In genomic region chr6:131322121-131322520, GRCh38 we compare ENCODE assay signal across 18 cellular contexts.
A peak's percentile ranks its signal among the peaks of the same experiment; 100 is the strongest.
DNase-seq lines count a peak whose midpoint lies in the region; FAIRE-seq and TF ChIP-seq lines count a peak whose summit lies in the region.
"Had no signal": no experiment of that assay in that cellular context is flagged by ENCODE, and none has a peak within 500 bp of the region (broad histone marks: within the 10 kb centered on the region; RNA-seq: fewer than 3 reads in every experiment).

No MANE protein-coding gene starts in this region.

- H3K36me3 Mint-ChIP-seq in H9 (ENCODE audit: insufficient read depth in 1 of 3, low read depth in 3 of 3) = peaks cover 27 to 33% (median 30%) of the 10 kb centered on the region in 3 experiments

- H2AK5ac ChIP-seq in H9 (ENCODE audit: insufficient read length, low read length) (no peak overlapping the region), H1 (ENCODE audit: low read depth, low read length) (no peak overlapping the region)

- H3K27me3 Mint-ChIP-seq in H9 (ENCODE audit: low read depth) = no peaks in the 10 kb centered on the region
- H3K27me3 Mint-ChIP-seq: CD4-positive, alpha-beta memory T cell had no signal

- peak; percentile 42 for FAIRE-seq in H1 (lab: Jason Lieb, UNC)
- FAIRE-seq in urothelium cell line (lab: Jason Lieb, UNC) = no peak
- FAIRE-seq: A549, D721Med, GM12892 had no signal

- no peaks in the 10 kb centered on the region; the same call in 1 of the 2 replicates for H3K4me1 ChIP-seq in H9 (ENCODE audit: insufficient read depth, low read length)
- peaks cover 0 to 14% (median 6%) of the 10 kb centered on the region in 4 experiments; a peak in 2 of 7 replicates for H3K4me1 ChIP-seq in H1 (replicated peaks in 1 of 4; ENCODE audit: control insufficient read depth in 3 of 4, insufficient read depth in 4 of 4, low read length in 3 of 4)
- H3K4me1 ChIP-seq in iPS-20b (ENCODE audit: insufficient read depth, low read length) = peaks cover 12% of the 10 kb centered on the region; the same call in 1 of the 2 replicates
- H3K4me1 ChIP-seq: A549, BE2C, HAP-1 had no signal

- H2BK20ac ChIP-seq in H9 (ENCODE audit: low read depth, low read length, poor library complexity, severe bottlenecking) (no peak overlapping the region), H1 (ENCODE audit: low read length) (no peak overlapping the region)

- POLR2A ChIA-PET in H1 (lab: Charles Lee; ENCODE audit: partially characterized antibody) = interaction anchor here (0.8 to 2.0 kb wide), 2 partner anchors 12 to 29 kb away, joined by 3 to 6 read pairs; no protein-coding TSS in a partner anchor

- H2BK15ac ChIP-seq in H9 (ENCODE audit: low read depth, low read length) (no peak overlapping the region), H1 (ENCODE audit: low read length) (no peak overlapping the region)

- TF ChIP-seq CTCF in H9 (conservative IDR thresholded peaks at IDR 0.05) = no peak
- TF ChIP-seq CTCF in H1 (IDR thresholded peaks at IDR 0.05; ENCODE audit: control extremely low read depth in 1 of 3, insufficient read depth in 1 of 3, low read depth in 1 of 3, low read length in 3 of 3) = no peak

- H3K79me1 ChIP-seq in H9 (ENCODE audit: insufficient read depth, low read depth, low read length, poor library complexity, severe bottlenecking) (no peaks in the 10 kb centered on the region), H1 (ENCODE audit: low read depth, low read length) (no peaks in the 10 kb centered on the region)

- H4K20me1 ChIP-seq in H9 (ENCODE audit: control insufficient read depth, insufficient read depth, insufficient read length) (no peaks in the 10 kb centered on the region), H1 (replicated peaks in 1 of 2; ENCODE audit: control insufficient read depth in 1 of 2, insufficient read depth in 2 of 2, low read length in 2 of 2) (no peaks in the 10 kb centered on the region)

- H2BK5ac ChIP-seq in H9 (ENCODE audit: insufficient read length, low read length) = no peak overlapping the region
- 0 out of 2 replicates have a peak overlapping the region, but pooled peaks have one; percentile 92 for H2BK5ac ChIP-seq in H1 (ENCODE audit: low read depth, low read length)

- H3K27me3 ChIP-seq in H9 (ENCODE audit: insufficient read depth, low read length) = no peaks in the 10 kb centered on the region
- no peaks in the 10 kb centered on the region for H3K27me3 ChIP-seq in H1 (replicated peaks in 1 of 4; ENCODE audit: control insufficient read depth in 3 of 4, extremely low read depth in 1 of 4, insufficient read depth in 3 of 4, low read length in 3 of 4)
- no peaks in the 10 kb centered on the region for H3K27me3 ChIP-seq in iPS-20b (ENCODE audit: insufficient read depth, low read length)
- H3K27me3 ChIP-seq: BE2C had no signal

- H3K4me3 Mint-ChIP-seq in H9 = peak overlapping the region in 1 of 2 experiments; percentile 45; a peak in 4 of 5 replicates
- H3K4me3 Mint-ChIP-seq: CD4-positive, alpha-beta memory T cell had no signal

- H3K4me2 ChIP-seq in H9 (ENCODE audit: insufficient read depth, insufficient read length, low read length) = no peak overlapping the region
- peak overlapping the region; percentile 19 to 25; a peak in 1 of 4 replicates for H3K4me2 ChIP-seq in H1 (ENCODE audit: insufficient read depth in 1 of 2, low read depth in 2 of 2, low read length in 2 of 2)
- H3K4me2 ChIP-seq: A549 had no signal

- H3K9me3 ChIP-seq in H9 (ENCODE audit: control insufficient read depth, low read depth, low read length) (no peaks in the 10 kb centered on the region), H1 (ENCODE audit: insufficient read depth in 2 of 2, low read depth in 1 of 2, low read length in 1 of 2) (no peaks in the 10 kb centered on the region), iPS-20b (ENCODE audit: insufficient read depth, low read depth, low read length) (no peaks in the 10 kb centered on the region)
- H3K9me3 ChIP-seq: A549, BE2C, HAP-1 had no signal

- peak overlapping the region in 1 of 4 experiments; percentile 22; a peak in 1 of 8 replicates for H3K4me3 ChIP-seq in H1 (ENCODE audit: extremely low read depth in 1 of 4, insufficient read depth in 2 of 4, low read depth in 3 of 4, low read length in 4 of 4)
- 0 out of 2 replicates have a peak overlapping the region, but pooled peaks have one; percentile 14 for H3K4me3 ChIP-seq in iPS-20b (ENCODE audit: low read length)
- H3K4me3 ChIP-seq: A549, HAP-1 had no signal

- H3K14ac ChIP-seq in H9 (ENCODE audit: insufficient read depth, low read length) (no peak overlapping the region), H1 (ENCODE audit: insufficient read length) (no peak overlapping the region)

- H4K91ac ChIP-seq in H9 (ENCODE audit: insufficient read length, low read depth, low read length) (no peak overlapping the region), H1 (replicated peaks; ENCODE audit: insufficient read length, low read length) (no peak overlapping the region)

- H2AFZ ChIP-seq in H9 (ENCODE audit: low read length) (no peak overlapping the region), H1 (ENCODE audit: low read length) (no peak overlapping the region)

- H3K4ac ChIP-seq in H9 (ENCODE audit: low read depth, low read length) (no peak overlapping the region), H1 (replicated peaks; ENCODE audit: insufficient read length, low read depth, low read length) (no peak overlapping the region)

- WGBS in H9 (ENCODE audit: extremely low coverage, insufficient read length, low lambda C conversion rate) = no CpG with 5 or more reads among the region's 1 CpG
- 8% methylated on average over 1 of the region's 1 CpG; no CpG with 5 or more reads in 1 of the 2 experiments for WGBS in H1 (ENCODE audit: extremely low coverage in 1 of 2, insufficient coverage in 1 of 2, insufficient read length in 1 of 2, insufficient replicate concordance in 2 of 2, low coverage in 1 of 2, low lambda C conversion rate in 2 of 2, missing lambda C conversion rate in 1 of 2), 2 experiments

- DNase-seq in H9 = no peak
- DNase-seq in H1 (ENCODE audit: low read depth in 1 of 2, low spot score in 2 of 2) = no peak
- DNase-seq in SW480 (ENCODE audit: low spot score) = no peak
- no peak for DNase-seq in urothelium cell line (ENCODE audit: low spot score)
- DNase-seq in inferior parietal cortex (ENCODE audit: extremely low spot score) = no peak
- DNase-seq: BE2C; CD4-positive, alpha-beta memory T cell; COR-L47; DMS153; DMS79 treated with DMSO at 0.1 percent for 48 hours; EL; GDM1 had no signal

- peaks cover 23 to 28% of the 10 kb centered on the region in 2 experiments for H3K4me1 Mint-ChIP-seq in H9
- H3K4me1 Mint-ChIP-seq: CD4-positive, alpha-beta memory T cell had no signal

- H2BK120ac ChIP-seq in H9 (ENCODE audit: low read depth, low read length, poor library complexity, severe bottlenecking) (no peak overlapping the region), H1 (replicated peaks; ENCODE audit: low read depth, low read length) (peak overlapping the region; percentile 99)

- no peak overlapping the region for H3T11ph ChIP-seq in H9 (ENCODE audit: low read length)

- peak overlapping the region; percentile 85 to 93 (median 92); a peak in 6 of 7 replicates for H3K27ac Mint-ChIP-seq in H9
- H3K27ac Mint-ChIP-seq: CD4-positive, alpha-beta memory T cell had no signal

- H3K36me3 ChIP-seq in H1 (ENCODE audit: control insufficient read depth in 2 of 4, insufficient read depth in 4 of 4, low read length in 3 of 4) (0 out of 8 replicates have a peak, but pooled peaks cover 0 to 4% (median 0%) of the 10 kb centered on the region in 4 experiments), iPS-20b (ENCODE audit: insufficient read depth, low read depth, low read length) (no peaks in the 10 kb centered on the region; the same call in 1 of the 2 replicates)
- H3K36me3 ChIP-seq: BE2C, HAP-1 had no signal

- H3K9me3 Mint-ChIP-seq in H9 = peaks cover 17 to 22% of the 10 kb centered on the region in 2 experiments

- H3K23me2 ChIP-seq in H9 (ENCODE audit: insufficient read length, low read depth, low read length, poor library complexity, severe bottlenecking) (no peaks in the 10 kb centered on the region), H1 (ENCODE audit: low read depth, low read length) (no peaks in the 10 kb centered on the region; the same call in 1 of the 2 replicates)

- CTCF ChIA-PET in H1 (lab: Charles Lee; ENCODE audit: partially characterized antibody) = no interaction called here

- H4K8ac ChIP-seq in H9 (replicated peaks; ENCODE audit: insufficient read length, low read depth, low read length) = no peak overlapping the region
- H4K8ac ChIP-seq in H1 (ENCODE audit: extremely low read depth, insufficient read depth, low read length) = no peak overlapping the region

- H3K18ac ChIP-seq in H9 (ENCODE audit: insufficient read length, low read depth, low read length) = no peak overlapping the region
- H3K18ac ChIP-seq in H1 (ENCODE audit: extremely low read depth, low read length) = no peak overlapping the region

- TF ChIP-seq POLR2A in H1 (IDR thresholded peaks at IDR 0.05; ENCODE audit: control extremely low read depth in 1 of 2, low read depth in 2 of 2, low read length in 2 of 2) = no peak

- TF ChIP-seq EP300 in H1 (IDR thresholded peaks at IDR 0.05; ENCODE audit: borderline replicate concordance in 1 of 2, low read depth in 2 of 2, low read length in 2 of 2) = no peak

- no peak overlapping the region for H3K23ac ChIP-seq in H9 (ENCODE audit: insufficient read length, low read depth, low read length)
- no peak overlapping the region for H3K23ac ChIP-seq in H1 (ENCODE audit: insufficient read length)

- no peak overlapping the region for H2BK12ac ChIP-seq in H9 (ENCODE audit: insufficient read length, low read depth, low read length)
- H2BK12ac ChIP-seq in H1 (ENCODE audit: low read depth, low read length) = no peak overlapping the region

- H3K27ac ChIP-seq in H9 (ENCODE audit: insufficient read length, low read depth, low read length) (peak overlapping the region; percentile 82), H1 (ENCODE audit: low read depth, low read length) (0 out of 2 replicates have a peak overlapping the region, but pooled peaks have one; percentile 39), iPS-20b (ENCODE audit: low read length) (peak overlapping the region; percentile 11)
- H3K27ac ChIP-seq: A549, C4-2B had no signal

- no peaks in the 10 kb centered on the region; the same call in 1 of the 2 replicates for H3K79me2 ChIP-seq in H9 (ENCODE audit: insufficient read depth, low read length)
- H3K79me2 ChIP-seq in H1 (ENCODE audit: control insufficient read depth in 1 of 2, insufficient read depth in 2 of 2, low read length in 2 of 2) = no peaks in the 10 kb centered on the region

- no peak overlapping the region for H4K5ac ChIP-seq in H9 (ENCODE audit: insufficient read length, low read depth, low read length)
- peak overlapping the region; percentile 57 for H4K5ac ChIP-seq in H1 (ENCODE audit: insufficient read length, low read depth, low read length)

- TF ChIP-seq RAD21 in H1 (IDR thresholded peaks at IDR 0.05 in 1 of 2, conservative IDR thresholded peaks at IDR 0.05 in 1 of 2; ENCODE audit: low read depth in 2 of 2, low read length in 2 of 2) = no peak

- no peak overlapping the region for H3K9ac ChIP-seq in H9 (ENCODE audit: extremely low read depth, insufficient read length, low read length)
- H3K9ac ChIP-seq in H1 (replicated peaks in 1 of 4; ENCODE audit: extremely low read depth in 1 of 4, low read depth in 3 of 4, low read length in 3 of 4) = no peak overlapping the region
- H3K9ac ChIP-seq in iPS-20b (ENCODE audit: low read depth, low read length) = peak overlapping the region; percentile 49; the same call in 1 of the 2 replicates

- H3K56ac ChIP-seq in H9 (ENCODE audit: insufficient read length, low read depth, low read length) (no peak overlapping the region), H1 (replicated peaks; ENCODE audit: insufficient read length, low read depth, low read length) (no peak overlapping the region)

Comparison
In these comparisons a context has a peak if more than half of its experiments do, and no peak if none do; other contexts are left out.
1. H3K27ac ChIP-seq: peak in every context shown above with its lines; median percentile 82 in H9; 39 in H1; 11 in iPS-20b.